In genomic region chr7:92769844-92770243, GRCh38 we compare ENCODE assay signal across 21 cellular contexts.
A peak's percentile ranks its signal among the peaks of the same experiment; 100 is the strongest.
DNase-seq lines count a peak whose midpoint lies in the region; ATAC-seq, FAIRE-seq and TF ChIP-seq lines count a peak whose summit lies in the region.
"Had no signal": no experiment of that assay in that cellular context is flagged by ENCODE, and none has a peak within 500 bp of the region (broad histone marks: within the 10 kb centered on the region; RNA-seq: fewer than 3 reads in every experiment).

No MANE protein-coding gene starts in this region.

- H3K79me2 ChIP-seq in KMS-11 (ENCODE audit: insufficient read depth, low read depth), result peaks cover 98% of the 10 kb centered on the region

- H3K27ac Mint-ChIP-seq in activated CD8-positive, alpha-beta T cell treated with anti-CD3 and anti-CD28 coated beads for 36 hours, result peak overlapping the region; percentile 81
- no peak overlapping the region for H3K27ac Mint-ChIP-seq in activated CD8-positive, alpha-beta T cell treated with anti-CD3 and anti-CD28 coated beads, Interleukin-2, amount 10 ng/mL, durations not matched to agents 7 days and 5 days
- H3K27ac Mint-ChIP-seq in WTC11 (peak overlapping the region; percentile 67), T-helper 17 cell (no peak overlapping the region)
- H3K27ac Mint-ChIP-seq: HFFc6 had no signal

- H3K36me3 Mint-ChIP-seq in activated CD8-positive, alpha-beta T cell treated with anti-CD3 and anti-CD28 coated beads for 36 hours (ENCODE audit: low read depth), result peaks cover 56% of the 10 kb centered on the region
- H3K36me3 Mint-ChIP-seq in activated CD8-positive, alpha-beta T cell treated with anti-CD3 and anti-CD28 coated beads, Interleukin-2, amount 10 ng/mL, durations not matched to agents 7 days and 5 days (ENCODE audit: low read depth), result peaks cover 73% of the 10 kb centered on the region
- no peaks in the 10 kb centered on the region for H3K36me3 Mint-ChIP-seq in WTC11
- H3K36me3 Mint-ChIP-seq in T-helper 17 cell (ENCODE audit: low read depth), result peaks cover 20% of the 10 kb centered on the region

- CTCF ChIA-PET in activated CD8-positive, alpha-beta T cell treated with anti-CD3 and anti-CD28 coated beads for 36 hours (lab: Charles Lee), result no interaction called here
- CTCF ChIA-PET in activated CD8-positive, alpha-beta T cell treated with anti-CD3 and anti-CD28 coated beads, Interleukin-2, amount 10 ng/mL, durations not matched to agents 7 days and 5 days (lab: Charles Lee), result interaction anchor here (0.7 to 1.0 kb wide), 2 partner anchors 11 to 12 kb away, joined by 3 read pairs; no protein-coding TSS in a partner anchor
- CTCF ChIA-PET in WTC11 (lab: Charles Lee), result no interaction called here

- no peaks in the 10 kb centered on the region for H3K27me3 ChIP-seq in KMS-11 (ENCODE audit: insufficient read depth, low read depth)
- H3K27me3 ChIP-seq: right lobe of liver, SJCRH30 had no signal

- no peak overlapping the region for H3K4me3 ChIP-seq in KMS-11 (IDR thresholded peaks at IDR 0.05; ENCODE audit: insufficient read depth, low read depth, low read length)
- H3K4me3 ChIP-seq: mucosa of descending colon, right lobe of liver, SJCRH30 had no signal

- H3K9me3 Mint-ChIP-seq in activated CD8-positive, alpha-beta T cell treated with anti-CD3 and anti-CD28 coated beads for 36 hours, result no peaks in the 10 kb centered on the region
- no peaks in the 10 kb centered on the region for H3K9me3 Mint-ChIP-seq in activated CD8-positive, alpha-beta T cell treated with anti-CD3 and anti-CD28 coated beads, Interleukin-2, amount 10 ng/mL, durations not matched to agents 7 days and 5 days (ENCODE audit: insufficient read depth)
- H3K9me3 Mint-ChIP-seq in WTC11, result no peaks in the 10 kb centered on the region
- H3K9me3 Mint-ChIP-seq: CD4-positive, alpha-beta memory T cell; HFFc6 had no signal

- FAIRE-seq in islet of Langerhans (lab: Jason Lieb, UNC), result peak; percentile 82

- no peaks in the 10 kb centered on the region for H4K20me1 ChIP-seq in KMS-11 (ENCODE audit: insufficient read depth)

- H3K9me3 ChIP-seq in T-helper 17 cell (ENCODE audit: control insufficient read depth, low read length, poor library complexity, severe bottlenecking), result no peaks in the 10 kb centered on the region
- H3K9me3 ChIP-seq: mucosa of descending colon, right lobe of liver, SJCRH30 had no signal

- no peak for ATAC-seq in activated CD8-positive, alpha-beta T cell treated with anti-CD3 and anti-CD28 coated beads for 36 hours
- no peak for ATAC-seq in activated CD8-positive, alpha-beta T cell treated with anti-CD3 and anti-CD28 coated beads, Interleukin-2, amount 10 ng/mL, durations not matched to agents 7 days and 5 days
- no peak for ATAC-seq in WTC11
- ATAC-seq in T-helper 17 cell, result no peak
- ATAC-seq: left cardiac atrium, mucosa of descending colon had no signal

- H3K36me3 ChIP-seq in KMS-11 (ENCODE audit: insufficient read depth), result peaks cover 8% of the 10 kb centered on the region; the same call in 1 of the 2 replicates
- H3K36me3 ChIP-seq: right lobe of liver had no signal

- H3K27ac ChIP-seq in KMS-11, result peak overlapping the region; percentile 76

- no peaks in the 10 kb centered on the region for H3K27me3 Mint-ChIP-seq in activated CD8-positive, alpha-beta T cell treated with anti-CD3 and anti-CD28 coated beads for 36 hours
- H3K27me3 Mint-ChIP-seq in activated CD8-positive, alpha-beta T cell treated with anti-CD3 and anti-CD28 coated beads, Interleukin-2, amount 10 ng/mL, durations not matched to agents 7 days and 5 days (ENCODE audit: low read depth), result no peaks in the 10 kb centered on the region
- H3K27me3 Mint-ChIP-seq in WTC11 (ENCODE audit: low read depth), result no peaks in the 10 kb centered on the region; the same call in 1 of the 2 replicates
- no peaks in the 10 kb centered on the region for H3K27me3 Mint-ChIP-seq in T-helper 17 cell
- H3K27me3 Mint-ChIP-seq: CD4-positive, alpha-beta memory T cell had no signal

- TF ChIP-seq CTCF in activated CD8-positive, alpha-beta T cell treated with anti-CD3 and anti-CD28 coated beads for 36 hours (IDR thresholded peaks at IDR 0.05), result no peak
- TF ChIP-seq CTCF in KMS-11 (conservative IDR thresholded peaks at IDR 0.05; ENCODE audit: low read depth, low read length), result no peak
- no peak for TF ChIP-seq CTCF in WTC11 (IDR thresholded peaks at IDR 0.05)

- H3K4me1 Mint-ChIP-seq in activated CD8-positive, alpha-beta T cell treated with anti-CD3 and anti-CD28 coated beads for 36 hours (ENCODE audit: low read depth), result peaks cover 55% of the 10 kb centered on the region
- H3K4me1 Mint-ChIP-seq in activated CD8-positive, alpha-beta T cell treated with anti-CD3 and anti-CD28 coated beads, Interleukin-2, amount 10 ng/mL, durations not matched to agents 7 days and 5 days (ENCODE audit: low read depth), result peaks cover 35% of the 10 kb centered on the region
- H3K4me1 Mint-ChIP-seq in WTC11 (peaks cover 71% of the 10 kb centered on the region), T-helper 17 cell (peaks cover 42% of the 10 kb centered on the region)

- intact Hi-C loops in activated CD8-positive, alpha-beta T cell treated with anti-CD3 and anti-CD28 coated beads for 36 hours (cut with micrococcal nuclease), result loop anchor here (5.0 kb wide), 1 partner anchor 42 kb away; no protein-coding TSS in a partner anchor

- POLR2A ChIA-PET in activated CD8-positive, alpha-beta T cell treated with anti-CD3 and anti-CD28 coated beads for 36 hours (lab: Charles Lee), result interaction anchor here (1.6 to 1.8 kb wide), 2 partner anchors 32 to 138 kb away, joined by 3 to 4 read pairs; no protein-coding TSS in a partner anchor
- POLR2A ChIA-PET in activated CD8-positive, alpha-beta T cell treated with anti-CD3 and anti-CD28 coated beads, Interleukin-2, amount 10 ng/mL, durations not matched to agents 7 days and 5 days (lab: Charles Lee), result no interaction called here
- POLR2A ChIA-PET in WTC11 (lab: Charles Lee), result no interaction called here

- DNase-seq in activated CD8-positive, alpha-beta T cell treated with anti-CD3 and anti-CD28 coated beads for 36 hours, result no peak
- no peak for DNase-seq in activated CD8-positive, alpha-beta T cell treated with anti-CD3 and anti-CD28 coated beads, Interleukin-2, amount 10 ng/mL, durations not matched to agents 7 days and 5 days
- DNase-seq in WTC11 (ENCODE audit: low spot score), result no peak
- no peak for DNase-seq in hepatic stellate cell (ENCODE audit: low spot score)
- no peak for DNase-seq in NCI-H2107 treated with DMSO at 0.1 percent for 48 hours (lab: John Stamatoyannopoulos, UW; ENCODE audit: unreplicated experiment)
- DNase-seq in T-helper 17 cell, result no peak
- DNase-seq: activated T-cell treated with anti-CD3 and anti-CD28 coated beads, Interleukin-2, amount 50 U/mL, for 48 hours; anterior cingulate cortex; CD4-positive, alpha-beta memory T cell; DMS79; HFFc6; left cardiac atrium; mucosa of descending colon; NCI-H1694 treated with DMSO at 0.1 percent for 48 hours; occipital lobe; OCI-M1; right lobe of liver; SJCRH30; stimulated activated CD4-positive, alpha-beta T cell treated with anti-CD3 and anti-CD28 coated beads, Interleukin-2, amount 100 ng/mL, for 24 hours had no signal

- H3K4me3 Mint-ChIP-seq in activated CD8-positive, alpha-beta T cell treated with anti-CD3 and anti-CD28 coated beads for 36 hours, result no peak overlapping the region
- H3K4me3 Mint-ChIP-seq in activated CD8-positive, alpha-beta T cell treated with anti-CD3 and anti-CD28 coated beads, Interleukin-2, amount 10 ng/mL, durations not matched to agents 7 days and 5 days, result no peak overlapping the region
- H3K4me3 Mint-ChIP-seq in WTC11 (no peak overlapping the region), T-helper 17 cell (no peak overlapping the region)
- H3K4me3 Mint-ChIP-seq: CD4-positive, alpha-beta memory T cell; HFFc6 had no signal

- H3K4me2 ChIP-seq in KMS-11, result peak overlapping the region; percentile 91

- H3K9ac ChIP-seq in KMS-11, result peak overlapping the region; percentile 22; the same call in 1 of the 2 replicates

- H2AFZ ChIP-seq in KMS-11 (ENCODE audit: low read depth), result no peak overlapping the region

- H3K4me1 ChIP-seq in KMS-11 (ENCODE audit: low read depth, poor library complexity, severe bottlenecking), result peaks cover 99% of the 10 kb centered on the region

TF ChIP-seq in WTC11, 78 proteins besides CTCF, POLR2A, EP300 and RAD21 (continues in another document):
- TF ChIP-seq OVOL2 (CRISPR knock-in tag; IDR thresholded peaks at IDR 0.05; ENCODE audit: borderline replicate concordance) (no peak), MLX (CRISPR knock-in tag; IDR thresholded peaks at IDR 0.05) (no peak), ZNF219 (CRISPR knock-in tag; IDR thresholded peaks at IDR 0.05; ENCODE audit: borderline replicate concordance) (no peak), FOXK1 (CRISPR knock-in tag; IDR thresholded peaks at IDR 0.05) (no peak), IRF2 (CRISPR knock-in tag; IDR thresholded peaks at IDR 0.05; ENCODE audit: borderline replicate concordance, low read depth) (no peak), FOXP1 (CRISPR knock-in tag; IDR thresholded peaks at IDR 0.05; ENCODE audit: borderline replicate concordance) (no peak), STAT6 (CRISPR knock-in tag; conservative IDR thresholded peaks at IDR 0.05; ENCODE audit: low read depth) (no peak)

Comparison
In these comparisons a context has a peak if more than half of its experiments do, and no peak if none do; other contexts are left out.
1. H3K27ac Mint-ChIP-seq: peak in activated CD8-positive, alpha-beta T cell treated with anti-CD3 and anti-CD28 coated beads for 36 hours (single experiment) and WTC11 (single experiment); none in activated CD8-positive, alpha-beta T cell treated with anti-CD3 and anti-CD28 coated beads, Interleukin-2, amount 10 ng/mL, durations not matched to agents 7 days and 5 days (single experiment) and T-helper 17 cell (single experiment).